In genomic region chr19:533485-534058, GRCh38 we compare ENCODE assay signal across 9 cellular contexts. TPM values are rescaled to one million over a fixed set of nuclear protein-coding genes. Genes with fewer than 3 reads are reported as not detected.
DNase-seq lines count a peak whose midpoint lies in the region; ATAC-seq and TF ChIP-seq lines count a peak whose summit lies in the region.
"Had no signal": no experiment of that assay in that cellular context is flagged by ENCODE, and none has a peak within 500 bp of the region (broad histone marks: within the 10 kb centered on the region; RNA-seq: fewer than 3 reads in every experiment).

No MANE protein-coding gene starts in this region.

- no peaks in the 10 kb centered on the region for H3K36me3 Mint-ChIP-seq in T-helper 17 cell (ENCODE audit: low read depth)

- no peak for TF ChIP-seq POLR2A in sigmoid colon (IDR thresholded peaks at IDR 0.05)

- H3K27ac ChIP-seq in sigmoid colon, result peak overlapping the region; percentile 92 to 99 (median 98)

- H3K4me1 ChIP-seq in sigmoid colon, result peaks cover 0 to 43% (median 40%) of the 10 kb centered on the region in 4 donors

- WGBS in sigmoid colon, 2 donors, result 55 to 57% methylated on average over 17 of the region's 17 CpGs

- H3K27ac Mint-ChIP-seq in T-helper 17 cell, result peak overlapping the region; percentile 83

- no peaks in the 10 kb centered on the region for H3K9me3 ChIP-seq in T-helper 17 cell (ENCODE audit: control insufficient read depth, low read length, poor library complexity, severe bottlenecking)
- no peaks in the 10 kb centered on the region for H3K9me3 ChIP-seq in sigmoid colon

- TF ChIP-seq CTCF in fibroblast of the aortic adventitia (IDR thresholded peaks at IDR 0.05; ENCODE audit: insufficient read depth, low read length) (no peak), sigmoid colon (IDR thresholded peaks at IDR 0.05) (no peak)

- ATAC-seq in T-helper 17 cell (no peak), HG02798 (IDR thresholded peaks at IDR 0.05; ENCODE audit: poor library complexity, unreplicated experiment) (no peak)

- H3K36me3 ChIP-seq in sigmoid colon, result peaks cover 19 to 31% (median 24%) of the 10 kb centered on the region in 4 donors

- no peaks in the 10 kb centered on the region for H3K27me3 Mint-ChIP-seq in T-helper 17 cell

- intact Hi-C loops in sigmoid colon (cut with DNase I), result loop anchor here (1.0 to 2.0 kb wide), 3 partner anchors 39 to 267 kb away; partner anchors contain the start of genes BSG and POLRMT

- H3K4me3 Mint-ChIP-seq in T-helper 17 cell, result peak overlapping the region; percentile 91

- H3K4me1 Mint-ChIP-seq in T-helper 17 cell, result peaks cover 18% of the 10 kb centered on the region

- DNase-seq in T-helper 17 cell (no peak), fibroblast of the aortic adventitia (ENCODE audit: low read depth) (no peak), sigmoid colon (peak; percentile 67), iPS-NIHi11 (ENCODE audit: low spot score) (no peak), NCI-H1694 treated with DMSO at 0.1 percent for 48 hours (lab: John Stamatoyannopoulos, UW) (no peak), NCI-H2227 (lab: John Stamatoyannopoulos, UW; ENCODE audit: unreplicated experiment) (no peak)

- no peaks in the 10 kb centered on the region for H3K27me3 ChIP-seq in sigmoid colon

- H3K4me3 ChIP-seq in GM08714 (ENCODE audit: low read length), result peak overlapping the region; percentile 68; the same call in 1 of the 2 replicates
- peak overlapping the region; percentile 84 for H3K4me3 ChIP-seq in fibroblast of the aortic adventitia (ENCODE audit: low read depth, low read length)
- peak overlapping the region; percentile 78 to 98 (median 94) for H3K4me3 ChIP-seq in sigmoid colon

- no peak for TF ChIP-seq EP300 in sigmoid colon (IDR thresholded peaks at IDR 0.05)

RNA-seq across cellular contexts. Expression of gene CDC34, which starts 2.0 kb away (rescaled TPM):
- total RNA-seq in T-helper 17 cell (10 to 100 TPM; 36.2 to 42.0 TPM), fibroblast of the aortic adventitia (ENCODE audit: low replicate concordance) (31.0 and 65.8 TPM in 2 replicates), sigmoid colon (100 to 1,000 TPM in 2 of 4 donors, 10 to 100 TPM in 2; 74.9 to 152 (median 95.1) TPM)
- polyA plus RNA-seq in sigmoid colon, result 100 to 1,000 TPM in 1 of 3 donors, 10 to 100 TPM in 2; 79.2 to 110 (median 96.7) TPM

RNA-seq across cellular contexts. Expression of gene GZMM, which starts 10.3 kb away (rescaled TPM):
- total RNA-seq in T-helper 17 cell (10 to 100 TPM; 43.8 to 45.6 TPM), fibroblast of the aortic adventitia (ENCODE audit: low replicate concordance) (not detected in 2 replicates), sigmoid colon (under 1 TPM in 1 of 4 donors, not detected in 3; 0.49 TPM)
- 10 to 100 TPM in 1 of 3 donors, not detected in 2; 11.2 TPM for polyA plus RNA-seq in sigmoid colon
- total RNA-seq: H4 had no signal

RNA-seq across cellular contexts. Expression of gene TPGS1, which starts 26.3 kb away (rescaled TPM):
- total RNA-seq in T-helper 17 cell, result 10 to 100 TPM; 24.3 to 24.8 TPM
- total RNA-seq in fibroblast of the aortic adventitia (ENCODE audit: low replicate concordance), result 25.2 and 56.4 TPM in 2 replicates
- total RNA-seq in sigmoid colon, result 10 to 100 TPM; 36.3 to 78.8 (median 46.6) TPM
- 10 to 100 TPM; 14.3 to 23.6 (median 20.4) TPM for polyA plus RNA-seq in sigmoid colon

RNA-seq across cellular contexts. Expression of gene MADCAM1, which starts 37.3 kb away (rescaled TPM):
- total RNA-seq in T-helper 17 cell, result under 1 TPM; 0.15 to 0.31 TPM
- total RNA-seq in fibroblast of the aortic adventitia (ENCODE audit: low replicate concordance), result 0.16 and 0.18 TPM in 2 replicates
- under 1 TPM in 3 of 4 donors, not detected in 1; 0.16 to 0.55 (median 0.27) TPM for total RNA-seq in sigmoid colon
- polyA plus RNA-seq in sigmoid colon, result 1 to 10 TPM in 1 of 3 donors, under 1 TPM in 2; 0.46 to 6.3 (median 0.60) TPM
- total RNA-seq: H4 had no signal

RNA-seq across cellular contexts. Expression of gene BSG, which starts 38.8 kb away (rescaled TPM):
- total RNA-seq in T-helper 17 cell, result 100 to 1,000 TPM; 152 to 165 TPM
- 151 and 239 TPM in 2 replicates for total RNA-seq in fibroblast of the aortic adventitia (ENCODE audit: low replicate concordance)
- total RNA-seq in sigmoid colon, result 100 to 1,000 TPM; 423 to 500 (median 482) TPM
- 100 to 1,000 TPM; 218 to 715 (median 309) TPM for polyA plus RNA-seq in sigmoid colon

Comparison
In these comparisons a context has a peak if more than half of its experiments do, and no peak if none do; other contexts are left out.
1. RNA of gene GZMM, which starts 10.3 kb away (total RNA-seq): 43.8 to 45.6 TPM in T-helper 17 cell; not detected in fibroblast of the aortic adventitia and 0.49 TPM in sigmoid colon; every median in the first group is over 10 times any median in the second.
2. Peak in every context shown above with its lines, with median percentiles within 50 percentile points of each other: H3K4me3 ChIP-seq.